ENCODE assay signal across 12 cellular contexts in the genomic region with DNA sequence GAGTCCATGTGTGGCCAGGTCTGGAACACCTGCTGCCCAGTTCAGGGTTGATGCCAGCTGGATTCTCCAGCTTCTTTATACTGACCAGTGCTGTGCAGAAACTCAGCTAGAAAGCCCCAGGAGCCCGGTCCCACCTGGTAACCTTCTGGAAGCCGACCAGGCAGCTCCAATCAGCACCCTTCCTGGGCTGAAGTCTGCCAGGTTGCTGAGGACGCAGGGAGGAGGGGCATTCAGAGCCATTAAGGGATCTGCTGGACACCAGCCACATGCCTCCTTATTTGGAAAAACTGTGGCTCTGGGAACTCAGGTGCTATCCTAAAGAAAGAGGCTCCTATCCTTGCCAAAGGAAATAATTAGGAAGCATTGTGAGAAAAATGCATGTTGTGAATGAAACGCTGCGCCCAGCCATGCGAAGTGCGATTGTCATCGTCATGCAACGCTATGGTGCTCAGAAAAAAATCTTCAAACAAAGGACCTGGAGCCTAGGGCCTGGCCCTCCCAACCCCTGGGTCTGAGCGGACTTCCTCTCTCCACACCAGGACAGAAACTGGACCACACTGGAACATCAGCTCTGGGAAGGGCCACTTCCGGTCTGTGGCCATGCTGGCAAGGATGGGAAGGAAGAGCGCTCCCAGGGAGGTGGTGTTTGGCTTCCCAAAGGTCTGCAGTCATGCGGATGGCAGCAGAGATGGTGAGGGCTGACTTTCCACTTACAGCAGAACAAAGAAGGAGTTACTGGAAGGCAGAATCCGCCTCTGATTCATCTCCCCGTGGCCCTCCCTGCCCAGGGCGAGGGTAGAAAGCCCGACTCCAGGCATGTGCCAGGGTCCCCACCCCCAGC.
DNase-seq lines count a peak whose midpoint lies in the region; ATAC-seq, FAIRE-seq and TF ChIP-seq lines count a peak whose summit lies in the region.
"Had no signal": no experiment of that assay in that cellular context is flagged by ENCODE, and none has a peak within 500 bp of the region (broad histone marks: within the 10 kb centered on the region; RNA-seq: fewer than 3 reads in every experiment).

No MANE protein-coding gene starts in this region.

- H3K27ac Mint-ChIP-seq in stimulated activated effector memory CD8-positive, alpha-beta T cell treated with anti-CD3 and anti-CD28 coated beads, Interleukin-12 subunit alpha, Interleukin-12 subunit beta, amount 100 ng/mL, for 72 hours: peak overlapping the region; percentile 44
- no peak overlapping the region for H3K27ac Mint-ChIP-seq in activated CD8-positive, alpha-beta memory T cell treated with anti-CD3 and anti-CD28 coated beads, Interleukin-2, amount 10 ng/mL, durations not matched to agents 7 days and 5 days

- H3K9me3 ChIP-seq in body of pancreas: no peaks in the 10 kb centered on the region

- no peaks in the 10 kb centered on the region for H3K9me3 Mint-ChIP-seq in stimulated activated effector memory CD8-positive, alpha-beta T cell treated with anti-CD3 and anti-CD28 coated beads, Interleukin-12 subunit alpha, Interleukin-12 subunit beta, amount 100 ng/mL, for 72 hours
- no peaks in the 10 kb centered on the region for H3K9me3 Mint-ChIP-seq in activated CD8-positive, alpha-beta memory T cell treated with anti-CD3 and anti-CD28 coated beads, Interleukin-2, amount 10 ng/mL, durations not matched to agents 7 days and 5 days (ENCODE audit: low read depth)

- WGBS in body of pancreas, 2 donors: 76 to 80% methylated on average over 11 to 17 of the region's 17 CpGs

- ATAC-seq in body of pancreas (peak; percentile 52), GM19324 (IDR thresholded peaks at IDR 0.05; ENCODE audit: low FRiP score, unreplicated experiment) (no peak)
- no peak for ATAC-seq in stimulated activated effector memory CD8-positive, alpha-beta T cell treated with anti-CD3 and anti-CD28 coated beads, Interleukin-12 subunit alpha, Interleukin-12 subunit beta, amount 100 ng/mL, for 72 hours
- no peak for ATAC-seq in activated CD8-positive, alpha-beta memory T cell treated with anti-CD3 and anti-CD28 coated beads, Interleukin-2, amount 10 ng/mL, durations not matched to agents 7 days and 5 days

- H3K36me3 Mint-ChIP-seq in stimulated activated effector memory CD8-positive, alpha-beta T cell treated with anti-CD3 and anti-CD28 coated beads, Interleukin-12 subunit alpha, Interleukin-12 subunit beta, amount 100 ng/mL, for 72 hours: peaks cover 37% of the 10 kb centered on the region
- H3K36me3 Mint-ChIP-seq in activated CD8-positive, alpha-beta memory T cell treated with anti-CD3 and anti-CD28 coated beads, Interleukin-2, amount 10 ng/mL, durations not matched to agents 7 days and 5 days: peaks cover 14% of the 10 kb centered on the region

- no peak for TF ChIP-seq RAD21 in Ishikawa (IDR thresholded peaks at IDR 0.05; ENCODE audit: low read depth)

- peaks cover 12% of the 10 kb centered on the region for H3K4me1 ChIP-seq in body of pancreas

- H3K4me3 ChIP-seq in body of pancreas: no peak overlapping the region

- TF ChIP-seq POLR2A in body of pancreas (IDR thresholded peaks at IDR 0.05) (no peak), GM12891 (IDR thresholded peaks at IDR 0.05; ENCODE audit: low read depth, low read length) (no peak)

- peak overlapping the region; percentile 25 for H3K4me3 Mint-ChIP-seq in stimulated activated effector memory CD8-positive, alpha-beta T cell treated with anti-CD3 and anti-CD28 coated beads, Interleukin-12 subunit alpha, Interleukin-12 subunit beta, amount 100 ng/mL, for 72 hours
- H3K4me3 Mint-ChIP-seq in activated CD8-positive, alpha-beta memory T cell treated with anti-CD3 and anti-CD28 coated beads, Interleukin-2, amount 10 ng/mL, durations not matched to agents 7 days and 5 days: no peak overlapping the region

- CTCF ChIA-PET in activated CD8-positive, alpha-beta memory T cell treated with anti-CD3 and anti-CD28 coated beads, Interleukin-2, amount 10 ng/mL, durations not matched to agents 7 days and 5 days (lab: Charles Lee): interaction anchor here (1.1 to 3.6 kb wide), 4 partner anchors 10 to 172 kb away, joined by 3 to 24 read pairs (median 4); no protein-coding TSS in a partner anchor

- no peaks in the 10 kb centered on the region for H3K36me3 ChIP-seq in body of pancreas (replicated peaks in 1 of 2; ENCODE audit: insufficient read depth in 1 of 2, low read depth in 2 of 2)

- no peak for TF ChIP-seq CTCF in body of pancreas (IDR thresholded peaks at IDR 0.05)

- H3K27me3 Mint-ChIP-seq in activated CD8-positive, alpha-beta memory T cell treated with anti-CD3 and anti-CD28 coated beads, Interleukin-2, amount 10 ng/mL, durations not matched to agents 7 days and 5 days: no peaks in the 10 kb centered on the region

- H3K27me3 ChIP-seq in body of pancreas: no peaks in the 10 kb centered on the region

- intact Hi-C loops in body of pancreas (cut with DNase I): no loop called here

- H3K4me1 Mint-ChIP-seq in stimulated activated effector memory CD8-positive, alpha-beta T cell treated with anti-CD3 and anti-CD28 coated beads, Interleukin-12 subunit alpha, Interleukin-12 subunit beta, amount 100 ng/mL, for 72 hours: peaks cover 95% of the 10 kb centered on the region
- H3K4me1 Mint-ChIP-seq in activated CD8-positive, alpha-beta memory T cell treated with anti-CD3 and anti-CD28 coated beads, Interleukin-2, amount 10 ng/mL, durations not matched to agents 7 days and 5 days: peaks cover 81% of the 10 kb centered on the region

- peak; percentile 65; the same call in 1 of the 2 replicates for TF ChIP-seq EP300 in Ishikawa (IDR thresholded peaks at IDR 0.05; ENCODE audit: borderline replicate concordance)

- DNase-seq in body of pancreas (peak in 1 of 4 donors; percentile 34), iPS-NIHi11 (ENCODE audit: low spot score) (peak; percentile 81), cortex of kidney (lab: John Stamatoyannopoulos, UW) (no peak), GM12891 (ENCODE audit: insufficient read length, low spot score) (no peak)
- DNase-seq in stimulated activated effector memory CD8-positive, alpha-beta T cell treated with anti-CD3 and anti-CD28 coated beads, Interleukin-12 subunit alpha, Interleukin-12 subunit beta, amount 100 ng/mL, for 72 hours (ENCODE audit: low spot score in 2 of 2): no peak
- no peak for DNase-seq in activated CD8-positive, alpha-beta memory T cell treated with anti-CD3 and anti-CD28 coated beads, Interleukin-2, amount 10 ng/mL, durations not matched to agents 7 days and 5 days
- DNase-seq: activated gamma-delta T cell treated with Interleukin-2 at 50 U/mL for 16 hours, DMS53, kidney glomerular epithelial cell, NCI-H1694 had no signal

- H3K27ac ChIP-seq in body of pancreas: peak overlapping the region in 1 of 4 donors; percentile 24

- FAIRE-seq in GM12891 (lab: Jason Lieb, UNC): no peak

TF ChIP-seq in Ishikawa, 13 proteins besides CTCF, POLR2A, EP300 and RAD21 (continues in another document):
- TF ChIP-seq ZBTB7A (IDR thresholded peaks at IDR 0.05; ENCODE audit: low read depth) (no peak), TCF12 (IDR thresholded peaks at IDR 0.05; ENCODE audit: low read depth) (peak; percentile 49; the same call in 1 of the 2 replicates), TEAD4 (IDR thresholded peaks at IDR 0.05) (peak; percentile 67; the same call in 1 of the 2 replicates), YY1 (IDR thresholded peaks at IDR 0.05; ENCODE audit: low read depth) (no peak), EGR1 (IDR thresholded peaks at IDR 0.05) (no peak), CEBPB (IDR thresholded peaks at IDR 0.05) (no peak)
- TF ChIP-seq, protein P1, sequence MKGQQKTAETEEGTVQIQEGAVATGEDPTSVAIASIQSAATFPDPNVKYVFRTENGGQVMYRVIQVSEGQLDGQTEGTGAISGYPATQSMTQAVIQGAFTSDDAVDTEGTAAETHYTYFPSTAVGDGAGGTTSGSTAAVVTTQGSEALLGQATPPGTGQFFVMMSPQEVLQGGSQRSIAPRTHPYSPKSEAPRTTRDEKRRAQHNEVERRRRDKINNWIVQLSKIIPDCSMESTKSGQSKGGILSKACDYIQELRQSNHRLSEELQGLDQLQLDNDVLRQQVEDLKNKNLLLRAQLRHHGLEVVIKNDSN (IDR thresholded peaks at IDR 0.05): no peak
- TF ChIP-seq, protein P2, sequence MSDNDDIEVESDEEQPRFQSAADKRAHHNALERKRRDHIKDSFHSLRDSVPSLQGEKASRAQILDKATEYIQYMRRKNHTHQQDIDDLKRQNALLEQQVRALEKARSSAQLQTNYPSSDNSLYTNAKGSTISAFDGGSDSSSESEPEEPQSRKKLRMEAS (IDR thresholded peaks at IDR 0.05): peak; percentile 39; the same call in 1 of the 2 replicates

TF ChIP-seq in GM12891, 5 proteins besides CTCF, POLR2A, EP300 and RAD21:
- no peak for TF ChIP-seq POLR2AphosphoS5 (IDR thresholded peaks at IDR 0.05; ENCODE audit: low read depth, low read length)
- TF ChIP-seq POU2F2 (IDR thresholded peaks at IDR 0.05; ENCODE audit: low read depth, low read length): no peak
